11 cellular contexts compared by ENCODE assay signal in genomic region chr1:42946120-42947009, GRCh38. TPM values are rescaled to one million over a fixed set of nuclear protein-coding genes. Genes with fewer than 3 reads are reported as not detected.
DNase-seq lines count a peak whose midpoint lies in the region; ATAC-seq and TF ChIP-seq lines count a peak whose summit lies in the region.
"Had no signal": no experiment of that assay in that cellular context is flagged by ENCODE, and none has a peak within 500 bp of the region (broad histone marks: within the 10 kb centered on the region; RNA-seq: fewer than 3 reads in every experiment).

No MANE protein-coding gene starts in this region.

- H3K4me2 ChIP-seq in SU-DHL-6 (ENCODE audit: low read depth, low read length, poor library complexity, severe bottlenecking), result peak overlapping the region; percentile 18

- no peaks in the 10 kb centered on the region for H3K27me3 ChIP-seq in CD8-positive, alpha-beta memory T cell (ENCODE audit: insufficient read depth, low read length, poor library complexity, severe bottlenecking)
- H3K27me3 ChIP-seq in SU-DHL-6 (ENCODE audit: low read length) (no peaks in the 10 kb centered on the region), esophagus (ENCODE audit: control insufficient read depth in 1 of 2, insufficient read depth in 2 of 2, low read length in 2 of 2) (no peaks in the 10 kb centered on the region)

- CTCF ChIA-PET in CD8-positive, alpha-beta memory T cell (lab: Charles Lee), result interaction anchor here (0.9 to 1.9 kb wide), 5 partner anchors 10 to 127 kb away, joined by 3 to 9 read pairs (median 4); no protein-coding TSS in a partner anchor

- peak overlapping the region; percentile 20 to 82 (median 73) for H3K4me3 Mint-ChIP-seq in CD8-positive, alpha-beta memory T cell
- H3K4me3 Mint-ChIP-seq in progenitor cell of endocrine pancreas (ENCODE audit: low read depth), result no peak overlapping the region

- peaks cover 89 to 99% (median 96%) of the 10 kb centered on the region in 3 donors for H3K4me1 Mint-ChIP-seq in CD8-positive, alpha-beta memory T cell
- H3K4me1 Mint-ChIP-seq in progenitor cell of endocrine pancreas (ENCODE audit: low read depth), result peaks cover 10% of the 10 kb centered on the region

- peak overlapping the region; percentile 13; the same call in 1 of the 2 replicates for H3K9ac ChIP-seq in SU-DHL-6 (ENCODE audit: low read length)

- peaks cover 98% of the 10 kb centered on the region for H3K4me1 ChIP-seq in CD8-positive, alpha-beta memory T cell (ENCODE audit: insufficient read depth, low read length)
- peaks cover 20 to 53% of the 10 kb centered on the region in 2 donors for H3K4me1 ChIP-seq in esophagus (ENCODE audit: control insufficient read depth in 2 of 2, insufficient read depth in 2 of 2, low read length in 1 of 2)

- H3F3A ChIP-seq in SU-DHL-6 (ENCODE audit: insufficient read depth), result 0 out of 2 replicates have a peak, but pooled peaks cover 6% of the 10 kb centered on the region

- peaks cover 16% of the 10 kb centered on the region for H3K36me3 ChIP-seq in CD8-positive, alpha-beta memory T cell (ENCODE audit: insufficient read depth, low read length)
- H3K36me3 ChIP-seq in SU-DHL-6 (ENCODE audit: low read length) (0 out of 2 replicates have a peak, but pooled peaks cover 7% of the 10 kb centered on the region), esophagus (ENCODE audit: control insufficient read depth in 2 of 2, insufficient read depth in 2 of 2, low read length in 1 of 2) (peaks cover 0 to 14% of the 10 kb centered on the region in 2 donors)

- no peaks in the 10 kb centered on the region for H3K9me2 ChIP-seq in SU-DHL-6 (replicated peaks; ENCODE audit: insufficient read depth, low read length)

- DNase-seq in CD8-positive, alpha-beta memory T cell, result no peak
- DNase-seq in progenitor cell of endocrine pancreas (ENCODE audit: low spot score, unreplicated experiment) (no peak), NCI-H1417 (lab: John Stamatoyannopoulos, UW) (no peak), caudate nucleus (lab: John Stamatoyannopoulos, UW) (no peak)
- DNase-seq: head of caudate nucleus; KG1; NK-92 treated with Interleukin-12 subunit alpha and Interleukin-12 subunit beta, amount 100 ng/mL, for 24 hours had no signal

- TF ChIP-seq CTCF in SU-DHL-6 (IDR thresholded peaks at IDR 0.05; ENCODE audit: insufficient read depth, low read length, poor library complexity, severe bottlenecking) (no peak), progenitor cell of endocrine pancreas (IDR thresholded peaks at IDR 0.05; ENCODE audit: unreplicated experiment) (no peak)

- no peak for ATAC-seq in GM21825 (IDR thresholded peaks at IDR 0.05; ENCODE audit: unreplicated experiment)
- ATAC-seq in HG02759 (IDR thresholded peaks at IDR 0.05; ENCODE audit: unreplicated experiment), result no peak

- 0 out of 2 replicates have a peak, but pooled peaks cover 5% of the 10 kb centered on the region for H4K20me1 ChIP-seq in SU-DHL-6 (ENCODE audit: low read depth, low read length)

- H3K9me3 ChIP-seq in CD8-positive, alpha-beta memory T cell (ENCODE audit: low read length), result no peaks in the 10 kb centered on the region
- H3K9me3 ChIP-seq in SU-DHL-6 (ENCODE audit: insufficient read depth, low read length) (no peaks in the 10 kb centered on the region), esophagus (ENCODE audit: control insufficient read depth in 2 of 2, insufficient read depth in 1 of 2, low read depth in 1 of 2, low read length in 1 of 2) (no peaks in the 10 kb centered on the region)

- H2AFZ ChIP-seq in SU-DHL-6 (ENCODE audit: low read depth, low read length, severe bottlenecking), result no peak overlapping the region

- H3K27ac ChIP-seq in CD8-positive, alpha-beta memory T cell (ENCODE audit: low read depth, low read length), result peak overlapping the region; percentile 14
- H3K27ac ChIP-seq in SU-DHL-6 (ENCODE audit: low read depth, low read length) (peak overlapping the region; percentile 14; the same call in 1 of the 2 replicates), esophagus (ENCODE audit: low read depth in 2 of 2, low read length in 1 of 2) (peak overlapping the region; percentile 65 to 72), caudate nucleus (ENCODE audit: low read depth, low read length) (no peak overlapping the region)

- WGBS in esophagus, 2 donors, result 57 to 68% methylated on average over 12 of the region's 12 CpGs

- POLR2A ChIA-PET in CD8-positive, alpha-beta memory T cell (lab: Charles Lee), result interaction anchor here (2.1 kb wide), 1 partner anchor 14 kb away, joined by 5 read pairs; no protein-coding TSS in a partner anchor

- H3K27ac Mint-ChIP-seq in CD8-positive, alpha-beta memory T cell, result peak overlapping the region; percentile 80 to 95 (median 90)
- H3K27ac Mint-ChIP-seq in progenitor cell of endocrine pancreas, result peak overlapping the region; percentile 45

- H3K27me3 Mint-ChIP-seq in CD8-positive, alpha-beta memory T cell, result peaks cover 0 to 3% of the 10 kb centered on the region in 2 donors
- no peaks in the 10 kb centered on the region for H3K27me3 Mint-ChIP-seq in progenitor cell of endocrine pancreas

- H3K79me2 ChIP-seq in SU-DHL-6 (ENCODE audit: insufficient read depth, low read length), result peaks cover 82% of the 10 kb centered on the region

- no peaks in the 10 kb centered on the region for H3K9me3 Mint-ChIP-seq in CD8-positive, alpha-beta memory T cell
- no peaks in the 10 kb centered on the region for H3K9me3 Mint-ChIP-seq in progenitor cell of endocrine pancreas (ENCODE audit: low read depth)

- H3K36me3 Mint-ChIP-seq in CD8-positive, alpha-beta memory T cell, result peaks cover 9 to 61% (median 10%) of the 10 kb centered on the region in 3 donors
- H3K36me3 Mint-ChIP-seq in progenitor cell of endocrine pancreas (ENCODE audit: insufficient read depth), result peaks cover 3% of the 10 kb centered on the region

- H3K4me3 ChIP-seq in CD8-positive, alpha-beta memory T cell (ENCODE audit: low read length), result no peak overlapping the region
- H3K4me3 ChIP-seq in SU-DHL-6 (ENCODE audit: insufficient read depth, low read length, poor library complexity, severe bottlenecking) (no peak overlapping the region), esophagus (ENCODE audit: low read depth in 1 of 2, low read length in 2 of 2) (no peak overlapping the region)

RNA-seq across cellular contexts. Expression of gene SLC2A1, which starts 12.3 kb away (rescaled TPM):
- 100 to 1,000 TPM; 103 to 108 TPM for total RNA-seq in CD8-positive, alpha-beta memory T cell
- polyA plus RNA-seq in CD8-positive, alpha-beta memory T cell, result 42.6 TPM
- polyA plus RNA-seq in esophagus, result 100 to 1,000 TPM in 1 of 2 donors, 10 to 100 TPM in 1; 70.3 to 115 TPM
- 49.7 and 54.7 TPM in 2 replicates for total RNA-seq in progenitor cell of endocrine pancreas
